In the genomic region with DNA sequence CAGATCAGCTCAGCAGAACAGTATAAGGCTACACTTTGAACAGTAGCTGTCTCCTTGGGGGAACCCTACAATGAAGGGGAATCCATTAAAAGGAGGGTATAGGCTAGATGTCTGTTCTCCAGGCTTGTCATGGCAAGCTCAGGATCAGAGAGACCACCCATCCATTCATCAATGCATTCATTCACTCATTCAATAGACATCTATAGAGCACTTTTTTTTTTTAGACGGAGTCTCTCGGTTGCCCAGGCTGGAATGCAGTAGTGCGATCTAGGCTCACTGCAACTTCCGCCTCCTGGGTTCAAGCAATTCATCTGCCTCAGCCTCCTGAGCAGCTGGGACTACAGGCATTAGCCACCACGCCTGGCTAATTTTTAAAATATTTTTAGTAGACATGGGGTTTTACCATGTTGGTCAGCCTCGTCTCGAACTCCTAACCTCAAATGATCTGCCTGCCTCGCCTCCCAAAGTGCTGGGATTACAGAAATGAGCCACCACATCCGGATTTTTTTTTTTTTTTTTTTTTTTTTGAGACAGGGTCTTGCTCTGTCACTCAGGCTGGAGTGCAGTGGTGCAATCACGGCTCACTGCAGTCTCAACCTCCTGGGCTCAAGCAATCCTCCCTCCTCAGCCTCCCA, we compare ENCODE assay signal across 8 cellular contexts. TPM values are rescaled to one million over a fixed set of nuclear protein-coding genes. Genes with fewer than 3 reads are reported as not detected.
DNase-seq lines count a peak whose midpoint lies in the region; ATAC-seq, FAIRE-seq and TF ChIP-seq lines count a peak whose summit lies in the region.
"Not testable (repeated sequence)": the region's sequence is repeated elsewhere in the genome, so short reads cannot be mapped to it uniquely, and the experiment has no call there.

No MANE protein-coding gene starts in this region.

- H4K91ac ChIP-seq in mesenchymal stem cell (ENCODE audit: low read length) = peak overlapping the region; percentile 20

- H3K79me1 ChIP-seq in mesenchymal stem cell (replicated peaks; ENCODE audit: low read length, poor library complexity, severe bottlenecking) = not testable (repeated sequence)

- H3K9me2 ChIP-seq in Karpas-422 (replicated peaks; ENCODE audit: insufficient read depth, low read length) = not testable (repeated sequence)

- peak overlapping the region; percentile 54 for H2AK5ac ChIP-seq in mesenchymal stem cell (ENCODE audit: low read length, severe bottlenecking)

- peak overlapping the region; percentile 92 to 100 (median 97) for H3K27ac Mint-ChIP-seq in CD4-positive, alpha-beta memory T cell
- H3K27ac Mint-ChIP-seq in activated CD4-positive, alpha-beta memory T cell treated with anti-CD3 and anti-CD28 coated beads for 36 hours = peak overlapping the region; percentile 100
- H3K27ac Mint-ChIP-seq in progenitor cell of endocrine pancreas = peak overlapping the region; percentile 26

- not testable (repeated sequence) for H3K27me3 Mint-ChIP-seq in CD4-positive, alpha-beta memory T cell; activated CD4-positive, alpha-beta memory T cell treated with anti-CD3 and anti-CD28 coated beads for 36 hours; progenitor cell of endocrine pancreas

- not testable (repeated sequence) for H3K36me3 ChIP-seq in CD4-positive, alpha-beta memory T cell (ENCODE audit: insufficient read depth, low read length); Karpas-422 (ENCODE audit: insufficient read depth, low read length); GM12878 (ENCODE audit: control insufficient read depth in 2 of 2, insufficient read depth in 2 of 2, low read length in 1 of 2); esophagus muscularis mucosa; mesenchymal stem cell (ENCODE audit: control insufficient read depth in 1 of 2, insufficient read depth in 2 of 2, low read depth in 1 of 2, low read length in 2 of 2); tibial artery

- peak overlapping the region; percentile 2 for H2BK120ac ChIP-seq in mesenchymal stem cell (ENCODE audit: low read depth, low read length)

- not testable (repeated sequence) for H3K4me3 ChIP-seq in CD4-positive, alpha-beta memory T cell (ENCODE audit: low read length in 2 of 2); Karpas-422 (ENCODE audit: low read length); esophagus muscularis mucosa; mesenchymal stem cell (ENCODE audit: insufficient read depth in 1 of 2, low read depth in 1 of 2, low read length in 2 of 2); tibial artery
- peak overlapping the region; percentile 20; the same call in 1 of the 2 replicates for H3K4me3 ChIP-seq in GM12878

- FAIRE-seq in GM12878 (lab: Jason Lieb, UNC) = peak; percentile 47

- H3K14ac ChIP-seq in mesenchymal stem cell (ENCODE audit: low read length in 2 of 2) = not testable (repeated sequence)

- intact Hi-C loops in CD4-positive, alpha-beta memory T cell (cut with micrococcal nuclease); esophagus muscularis mucosa (cut with DNase I); tibial artery (cut with DNase I; ENCODE audit: low total_unique reads): not testable (repeated sequence)
- intact Hi-C loops in activated CD4-positive, alpha-beta memory T cell treated with anti-CD3 and anti-CD28 coated beads for 36 hours (cut with micrococcal nuclease) = loop anchor here (1.0 to 10.0 kb wide), 2 partner anchors 26 to 490 kb away; partner anchors contain the start of gene AAK1
- intact Hi-C loops in GM12878 (cut with micrococcal nuclease; ENCODE audit: unreplicated experiment) = loop anchor here (2.0 kb wide), 1 partner anchor 14 kb away; no protein-coding TSS in a partner anchor

- peak; percentile 28 for ATAC-seq in GM12878

- not testable (repeated sequence) for H2BK5ac ChIP-seq in mesenchymal stem cell (ENCODE audit: low read depth, low read length, poor library complexity, severe bottlenecking)

- BruUV-seq in GM12878 (replicated peaks; lab: Mats Ljungman, UMichigan) = not testable (repeated sequence)

- 2% methylated on average over 10 of the region's 10 CpGs for WGBS in GM12878 (ENCODE audit: insufficient coverage, insufficient replicate concordance, low lambda C conversion rate, missing lambda C conversion rate)
- WGBS in esophagus muscularis mucosa = 94% methylated on average over 10 of the region's 10 CpGs
- 95% methylated on average over 9 of the region's 10 CpGs for WGBS in mesenchymal stem cell

- H3K9me3 Mint-ChIP-seq in CD4-positive, alpha-beta memory T cell; activated CD4-positive, alpha-beta memory T cell treated with anti-CD3 and anti-CD28 coated beads for 36 hours; progenitor cell of endocrine pancreas (ENCODE audit: low read depth): not testable (repeated sequence)

- not testable (repeated sequence) for TF ChIP-seq POLR2A in GM12878 (IDR thresholded peaks at IDR 0.05; ENCODE audit: low read depth, low read length); esophagus muscularis mucosa (IDR thresholded peaks at IDR 0.05; ENCODE audit: low read depth)

- not testable (repeated sequence) for H3K9ac ChIP-seq in Karpas-422 (ENCODE audit: low read length); mesenchymal stem cell (ENCODE audit: low read length)
- H3K9ac ChIP-seq in GM12878 (ENCODE audit: control insufficient read depth, insufficient read depth, low read length) = peak overlapping the region; percentile 95

- H3K4me2 ChIP-seq in Karpas-422 (ENCODE audit: low read depth, low read length, poor library complexity, severe bottlenecking) (peak overlapping the region; percentile 82), GM12878 (ENCODE audit: control insufficient read depth, insufficient read depth) (peak overlapping the region; percentile 90)
- not testable (repeated sequence) for H3K4me2 ChIP-seq in mesenchymal stem cell (ENCODE audit: low read length, poor library complexity, severe bottlenecking)

- H3K4me3 Mint-ChIP-seq in CD4-positive, alpha-beta memory T cell = peak overlapping the region in 7 of 8 donors; percentile 70 to 92 (median 85)
- peak overlapping the region; percentile 94 for H3K4me3 Mint-ChIP-seq in activated CD4-positive, alpha-beta memory T cell treated with anti-CD3 and anti-CD28 coated beads for 36 hours
- not testable (repeated sequence) for H3K4me3 Mint-ChIP-seq in progenitor cell of endocrine pancreas (ENCODE audit: low read depth)

- not testable (repeated sequence) for H3K79me2 ChIP-seq in Karpas-422 (ENCODE audit: low read length); GM12878 (ENCODE audit: control insufficient read depth, insufficient read depth, low read length)

- in situ Hi-C loops in GM12878 (cut with MboI) = not testable (repeated sequence)

- peak overlapping the region; percentile 83 for H3K27ac ChIP-seq in CD4-positive, alpha-beta memory T cell (ENCODE audit: low read depth, low read length)
- peak overlapping the region; percentile 90; the same call in 1 of the 2 replicates for H3K27ac ChIP-seq in Karpas-422 (ENCODE audit: low read length)
- peak overlapping the region; percentile 99 for H3K27ac ChIP-seq in GM12878 (ENCODE audit: control insufficient read depth, insufficient read depth)
- peak overlapping the region; percentile 84 to 92 (median 86) for H3K27ac ChIP-seq in esophagus muscularis mucosa (replicated peaks in 1 of 4)
- H3K27ac ChIP-seq in mesenchymal stem cell (ENCODE audit: low read length, poor library complexity, severe bottlenecking) = not testable (repeated sequence)
- H3K27ac ChIP-seq in tibial artery = peak overlapping the region; percentile 87 to 90

- H3K4me1 Mint-ChIP-seq in CD4-positive, alpha-beta memory T cell = peaks cover 56 to 95% (median 70%) of the 10 kb centered on the region in 4 donors
- H3K4me1 Mint-ChIP-seq in activated CD4-positive, alpha-beta memory T cell treated with anti-CD3 and anti-CD28 coated beads for 36 hours (ENCODE audit: low read depth) = peaks cover 76% of the 10 kb centered on the region
- peaks cover 38% of the 10 kb centered on the region for H3K4me1 Mint-ChIP-seq in progenitor cell of endocrine pancreas (ENCODE audit: low read depth)

- not testable (repeated sequence) for DNase-seq in CD4-positive, alpha-beta memory T cell; Karpas-422; GM12878 (ENCODE audit: low read depth, low spot score); esophagus muscularis mucosa (ENCODE audit: extremely low spot score); mesenchymal stem cell; progenitor cell of endocrine pancreas (ENCODE audit: low spot score, unreplicated experiment); tibial artery
- peak; percentile 45 for DNase-seq in activated CD4-positive, alpha-beta memory T cell treated with anti-CD3 and anti-CD28 coated beads for 36 hours

- CTCF ChIA-PET in CD4-positive, alpha-beta memory T cell (lab: Charles Lee; ENCODE audit: partially characterized antibody) = interaction anchor here (1.2 to 8.7 kb wide), 13 partner anchors 8 to 222 kb away, joined by 3 to 101 read pairs (median 5); no protein-coding TSS in a partner anchor
- CTCF ChIA-PET in activated CD4-positive, alpha-beta memory T cell treated with anti-CD3 and anti-CD28 coated beads for 36 hours (lab: Charles Lee) = interaction anchor here (1.0 to 5.2 kb wide), 9 partner anchors 8 to 222 kb away, joined by 3 to 32 read pairs (median 7); partner anchors contain the start of gene MXD1
- CTCF ChIA-PET in GM12878 (lab: Yijun Ruan, JAX) = interaction anchor here (2.1 to 6.5 kb wide), 10 partner anchors 10 to 223 kb away, joined by 6 to 54 read pairs (median 16); partner anchors contain the start of gene MXD1

- not testable (repeated sequence) for TF ChIP-seq RAD21 in GM12878 (IDR thresholded peaks at IDR 0.05; ENCODE audit: insufficient read depth, low read depth, low read length)

- H2BK12ac ChIP-seq in mesenchymal stem cell (ENCODE audit: low read length in 2 of 2) = peak overlapping the region; percentile 70 to 80

- not testable (repeated sequence) for H3K36me3 Mint-ChIP-seq in CD4-positive, alpha-beta memory T cell; activated CD4-positive, alpha-beta memory T cell treated with anti-CD3 and anti-CD28 coated beads for 36 hours; progenitor cell of endocrine pancreas (ENCODE audit: insufficient read depth)

- not testable (repeated sequence) for H4K20me1 ChIP-seq in Karpas-422 (ENCODE audit: insufficient read depth, low read depth, low read length); GM12878 (ENCODE audit: control insufficient read depth, insufficient read depth)

- TF ChIP-seq CTCF in GM12878 (IDR thresholded peaks at IDR 0.05 in 2 of 3, conservative IDR thresholded peaks at IDR 0.05 in 1 of 3; ENCODE audit: control insufficient read depth in 2 of 3, extremely low read depth in 1 of 3, insufficient read depth in 1 of 3, low read depth in 3 of 3, low read length in 3 of 3); esophagus muscularis mucosa (IDR thresholded peaks at IDR 0.05); progenitor cell of endocrine pancreas (IDR thresholded peaks at IDR 0.05; ENCODE audit: unreplicated experiment); tibial artery (IDR thresholded peaks at IDR 0.05): not testable (repeated sequence)

- peak overlapping the region in 1 of 2 experiments; percentile 40 for H3K4ac ChIP-seq in mesenchymal stem cell (ENCODE audit: low read depth in 1 of 2, low read length in 2 of 2)

- not testable (repeated sequence) for H3K9me3 ChIP-seq in CD4-positive, alpha-beta memory T cell (ENCODE audit: control insufficient read depth in 1 of 2, low read length in 2 of 2); Karpas-422 (ENCODE audit: low read length); GM12878 (replicated peaks; ENCODE audit: control insufficient read depth, insufficient read depth, low read length); esophagus muscularis mucosa; mesenchymal stem cell (ENCODE audit: control insufficient read depth, low read length); tibial artery

- H2AFZ ChIP-seq in Karpas-422 (ENCODE audit: low read length) (peak overlapping the region; percentile 62), GM12878 (ENCODE audit: control insufficient read depth, low read depth, low read length) (peak overlapping the region; percentile 87)
- H2AFZ ChIP-seq in mesenchymal stem cell (ENCODE audit: low read depth, low read length) = not testable (repeated sequence)

- POLR2A ChIA-PET in CD4-positive, alpha-beta memory T cell (lab: Charles Lee; ENCODE audit: partially characterized antibody) = interaction anchor here (1.3 to 25.9 kb wide), 11 partner anchors 9 to 489 kb away, joined by 5 to 2231 read pairs (median 15); partner anchors contain the start of genes C2orf42, MXD1 and PCBP1
- POLR2A ChIA-PET in activated CD4-positive, alpha-beta memory T cell treated with anti-CD3 and anti-CD28 coated beads for 36 hours (lab: Charles Lee) = interaction anchor here (0.8 to 6.7 kb wide), 11 partner anchors 8 to 220 kb away, joined by 3 to 135 read pairs (median 14); partner anchors contain the start of genes C2orf42, MXD1, PCBP1 and SNRPG
- POLR2A ChIA-PET in GM12878 (lab: Charles Lee) = interaction anchor here (0.6 to 13.8 kb wide), 17 partner anchors 8 to 394 kb away, joined by 3 to 263 read pairs (median 17); partner anchors contain the start of genes C2orf42, MXD1 and PCBP1

- RAD21 ChIA-PET in GM12878 (lab: Charles Lee; ENCODE audit: unreplicated experiment) = interaction anchor here (0.7 to 10.5 kb wide), 16 partner anchors 8 to 409 kb away, joined by 3 to 181 read pairs (median 24); partner anchors contain the start of genes MXD1, PCBP1 and SNRNP27

- SMC1A ChIA-PET in GM12878 (lab: Charles Lee; ENCODE audit: uncharacterized antibody, unreplicated experiment) = interaction anchor here (1.0 to 13.4 kb wide), 16 partner anchors 8 to 366 kb away, joined by 3 to 311 read pairs (median 10); partner anchors contain the start of genes MXD1 and PCBP1

- H3K23ac ChIP-seq in mesenchymal stem cell (ENCODE audit: low read length in 2 of 2) = not testable (repeated sequence)

- peak overlapping the region in 1 of 2 experiments; percentile 46 for H3K18ac ChIP-seq in mesenchymal stem cell (ENCODE audit: low read depth in 1 of 2, low read length in 2 of 2)

- H3K4me1 ChIP-seq in CD4-positive, alpha-beta memory T cell (ENCODE audit: insufficient read depth, low read length) = peaks cover 91% of the 10 kb centered on the region
- H3K4me1 ChIP-seq in Karpas-422 (ENCODE audit: low read length) (peaks cover 37% of the 10 kb centered on the region), GM12878 (ENCODE audit: control insufficient read depth, insufficient read depth, low read length) (peaks cover 41% of the 10 kb centered on the region), esophagus muscularis mucosa (peaks cover 45 to 57% (median 51%) of the 10 kb centered on the region in 4 donors), mesenchymal stem cell (ENCODE audit: control insufficient read depth, insufficient read depth, low read depth, low read length) (peaks cover 11% of the 10 kb centered on the region), tibial artery (peaks cover 0 to 57% (median 43%) of the 10 kb centered on the region in 4 donors)

- not testable (repeated sequence) for H2BK15ac ChIP-seq in mesenchymal stem cell (ENCODE audit: low read depth, poor library complexity, severe bottlenecking)

- not testable (repeated sequence) for TF ChIP-seq EP300 in GM12878 (IDR thresholded peaks at IDR 0.05; ENCODE audit: borderline replicate concordance in 1 of 2, control insufficient read depth in 1 of 2, low read depth in 2 of 2, low read length in 2 of 2); esophagus muscularis mucosa (IDR thresholded peaks at IDR 0.05)

- not testable (repeated sequence) for H3K27me3 ChIP-seq in CD4-positive, alpha-beta memory T cell (ENCODE audit: insufficient read depth, low read length); Karpas-422 (ENCODE audit: low read length); GM12878 (replicated peaks in 1 of 2; ENCODE audit: control insufficient read depth in 2 of 2, insufficient read depth in 2 of 2, low read length in 1 of 2); esophagus muscularis mucosa; mesenchymal stem cell (ENCODE audit: control insufficient read depth in 1 of 2, insufficient read depth in 1 of 2, low read length in 2 of 2); tibial artery

- not testable (repeated sequence) for H4K8ac ChIP-seq in mesenchymal stem cell (ENCODE audit: low read length)

RNA-seq across cellular contexts. Expression of gene PCBP1, which starts 47.2 kb away (rescaled TPM):
- total RNA-seq in CD4-positive, alpha-beta memory T cell = 100 to 1,000 TPM; 372 to 383 TPM
- polyA plus RNA-seq in CD4-positive, alpha-beta memory T cell = 100 to 1,000 TPM; 116 to 153 TPM
- total RNA-seq in Karpas-422 (2014; rRNA removed; shearing (Covaris generic); ENCODE audit: low replicate concordance) = 91.7 and 128 TPM in 2 replicates
- total RNA-seq in activated CD4-positive, alpha-beta memory T cell treated with anti-CD3 and anti-CD28 coated beads for 36 hours = 100 to 1,000 TPM; 444 to 449 TPM
- 26.7 and 27.7 TPM in 2 replicates for total RNA-seq in GM12878 (2013; cell fraction: nucleolus; rRNA removed)
- 64.0 and 84.2 TPM in 2 replicates for total RNA-seq in GM12878 (2014; rRNA removed)
- total RNA-seq in GM12878 (2014; rRNA removed; fragmentation: Illumina TruSeq; extraction: Trizol) = 45.5 and 47.3 TPM in 2 replicates
- 494 and 497 TPM in 2 replicates for total RNA-seq in GM12878 (2021)
- polyA plus RNA-seq in GM12878 (2011; ENCODE audit: low read depth) = 211 TPM
- polyA plus RNA-seq in GM12878 (2011; rRNA removed) = 83.5 and 121 TPM in 2 replicates
- 149 and 196 TPM in 2 replicates for polyA plus RNA-seq in GM12878 (2011; cell fraction: cytosol; rRNA removed)
- polyA plus RNA-seq in GM12878 (2011; cell fraction: nucleus; rRNA removed) = 123 and 173 TPM in 2 replicates
- polyA plus RNA-seq in GM12878 (2012) = 433 and 458 TPM in 2 replicates
- 304 and 338 TPM in 2 replicates for polyA plus RNA-seq in GM12878 (2014; fragmentation: Illumina TruSeq; extraction: Trizol)
- polyA plus RNA-seq in GM12878 (2014; fragmentation: Nextera tagmentation; extraction: Ambion mirVana) = 10 to 100 TPM; 24.4 to 28.9 TPM
- polyA plus RNA-seq in GM12878 (2014; rRNA removed) = 221 and 272 TPM in 2 replicates
- polyA plus RNA-seq in GM12878 (2016; fragmentation: Nextera tagmentation; extraction: Ambion mirVana) = 100 to 1,000 TPM; 138 to 259 TPM
- 85.5 and 116 TPM in 2 replicates for polyA minus RNA-seq in GM12878 (2011; rRNA and poly(A)+ RNA removed)
- 83.9 and 87.5 TPM in 2 replicates for polyA minus RNA-seq in GM12878 (2011; cell fraction: cytosol; rRNA and poly(A)+ RNA removed)
- 37.4 and 58.0 TPM in 2 replicates for polyA minus RNA-seq in GM12878 (2011; cell fraction: nucleus; rRNA and poly(A)+ RNA removed)
- 100 to 1,000 TPM; 156 to 220 (median 189) TPM for total RNA-seq in esophagus muscularis mucosa
- polyA plus RNA-seq in mesenchymal stem cell (2013, experiment 1 of 2) = 232 TPM
- polyA plus RNA-seq in mesenchymal stem cell (2013, experiment 2 of 2) = 289 TPM
- total RNA-seq in progenitor cell of endocrine pancreas = 295 and 305 TPM in 2 replicates

RNA-seq across cellular contexts. Expression of gene C2orf42, which starts 56.4 kb away (rescaled TPM):
- 10 to 100 TPM; 36.7 to 47.9 TPM for total RNA-seq in CD4-positive, alpha-beta memory T cell
- polyA plus RNA-seq in CD4-positive, alpha-beta memory T cell = 10 to 100 TPM; 22.4 to 26.6 TPM
- total RNA-seq in Karpas-422 (2014; rRNA removed; shearing (Covaris generic); ENCODE audit: low replicate concordance) = 30.0 and 36.5 TPM in 2 replicates
- 10 to 100 TPM; 23.5 to 23.9 TPM for total RNA-seq in activated CD4-positive, alpha-beta memory T cell treated with anti-CD3 and anti-CD28 coated beads for 36 hours
- 31.6 and 43.1 TPM in 2 replicates for total RNA-seq in GM12878 (2013; cell fraction: nucleolus; rRNA removed)
- 14.2 and 16.9 TPM in 2 replicates for total RNA-seq in GM12878 (2014; rRNA removed)
- 11.4 and 12.0 TPM in 2 replicates for total RNA-seq in GM12878 (2014; rRNA removed; fragmentation: Illumina TruSeq; extraction: Trizol)
- total RNA-seq in GM12878 (2021) = 13.0 and 16.6 TPM in 2 replicates
- 4.0 TPM for polyA plus RNA-seq in GM12878 (2011; ENCODE audit: low read depth)
- polyA plus RNA-seq in GM12878 (2011; rRNA removed) = 10.0 and 11.1 TPM in 2 replicates
- 8.8 and 10.2 TPM in 2 replicates for polyA plus RNA-seq in GM12878 (2011; cell fraction: cytosol; rRNA removed)
- 17.4 and 18.8 TPM in 2 replicates for polyA plus RNA-seq in GM12878 (2011; cell fraction: nucleus; rRNA removed)
- 6.2 and 9.2 TPM in 2 replicates for polyA plus RNA-seq in GM12878 (2012)
- 11.6 and 13.4 TPM in 2 replicates for polyA plus RNA-seq in GM12878 (2014; fragmentation: Illumina TruSeq; extraction: Trizol)
- 1 to 10 TPM; 5.5 to 7.3 TPM for polyA plus RNA-seq in GM12878 (2014; fragmentation: Nextera tagmentation; extraction: Ambion mirVana)
- 10.3 and 13.2 TPM in 2 replicates for polyA plus RNA-seq in GM12878 (2014; rRNA removed)
- 10 to 100 TPM; 17.3 to 19.8 TPM for polyA plus RNA-seq in GM12878 (2016; fragmentation: Nextera tagmentation; extraction: Ambion mirVana)
- polyA minus RNA-seq in GM12878 (2011; rRNA and poly(A)+ RNA removed) = 53.6 and 54.5 TPM in 2 replicates
- 12.6 and 16.2 TPM in 2 replicates for polyA minus RNA-seq in GM12878 (2011; cell fraction: cytosol; rRNA and poly(A)+ RNA removed)
- 22.2 and 31.8 TPM in 2 replicates for polyA minus RNA-seq in GM12878 (2011; cell fraction: nucleus; rRNA and poly(A)+ RNA removed)
- 10 to 100 TPM; 15.4 to 20.9 (median 17.9) TPM for total RNA-seq in esophagus muscularis mucosa
- 4.7 TPM for polyA plus RNA-seq in mesenchymal stem cell (2013, experiment 1 of 2)
- 5.5 TPM for polyA plus RNA-seq in mesenchymal stem cell (2013, experiment 2 of 2)
- total RNA-seq in progenitor cell of endocrine pancreas = 21.0 and 28.0 TPM in 2 replicates

Comparison
In these comparisons a context has a peak if more than half of its experiments do, and no peak if none do; other contexts are left out.
1. H3K27ac Mint-ChIP-seq: peak in every context shown above with its lines; median percentile 100 in activated CD4-positive, alpha-beta memory T cell treated with anti-CD3 and anti-CD28 coated beads for 36 hours; 97 in CD4-positive, alpha-beta memory T cell; 26 in progenitor cell of endocrine pancreas.